Comparison of ENCODE assay signal across 11 cellular contexts in genomic region chr7:108294595-108294994, GRCh38.
DNase-seq lines count a peak whose midpoint lies in the region; ATAC-seq and TF ChIP-seq lines count a peak whose summit lies in the region.
"Had no signal": no experiment of that assay in that cellular context is flagged by ENCODE, and none has a peak within 500 bp of the region (broad histone marks: within the 10 kb centered on the region; RNA-seq: fewer than 3 reads in every experiment).

No MANE protein-coding gene starts in this region.

- H3K4me3 Mint-ChIP-seq in activated B cell treated with CpG ODN at 0.5 μM for 24 hours (peak overlapping the region; percentile 50), H9 (no peak overlapping the region), mesothelial cell of epicardium (no peak overlapping the region)
- H3K4me3 Mint-ChIP-seq in activated T-helper 2 cell treated with anti-CD3 and anti-CD28 coated beads, Interferon-gamma antibody, Interleukin-2, Interleukin-4, amounts not matched to agents 10 μg/mL and 5 μg/mL and 100 μg/mL, durations not matched to agents 14 hours and 24 hours and 36 hours (ENCODE audit: low read depth), result no peak overlapping the region
- H3K4me3 Mint-ChIP-seq: nephron had no signal

- H3K79me1 ChIP-seq in H9 (ENCODE audit: insufficient read depth, low read depth, low read length, poor library complexity, severe bottlenecking), result no peaks in the 10 kb centered on the region

- H4K5ac ChIP-seq in H9 (ENCODE audit: insufficient read length, low read depth, low read length), result no peak overlapping the region

- H3T11ph ChIP-seq in H9 (ENCODE audit: low read length), result no peak overlapping the region

- H2BK20ac ChIP-seq in H9 (ENCODE audit: low read depth, low read length, poor library complexity, severe bottlenecking), result no peak overlapping the region

- H3K4me1 Mint-ChIP-seq in activated B cell treated with CpG ODN at 0.5 μM for 24 hours, result peaks cover 14% of the 10 kb centered on the region
- H3K4me1 Mint-ChIP-seq in H9, result peaks cover 14 to 22% of the 10 kb centered on the region in 2 experiments
- peaks cover 29% of the 10 kb centered on the region for H3K4me1 Mint-ChIP-seq in mesothelial cell of epicardium
- H3K4me1 Mint-ChIP-seq in activated T-helper 2 cell treated with anti-CD3 and anti-CD28 coated beads, Interferon-gamma antibody, Interleukin-2, Interleukin-4, amounts not matched to agents 10 μg/mL and 5 μg/mL and 100 μg/mL, durations not matched to agents 14 hours and 24 hours and 36 hours (ENCODE audit: low read depth), result no peaks in the 10 kb centered on the region

- peak overlapping the region; percentile 70 for H3K27ac Mint-ChIP-seq in activated B cell treated with CpG ODN at 0.5 μM for 24 hours
- no peak overlapping the region; a peak in 1 of 7 replicates for H3K27ac Mint-ChIP-seq in H9
- no peak overlapping the region for H3K27ac Mint-ChIP-seq in mesothelial cell of epicardium
- H3K27ac Mint-ChIP-seq in activated T-helper 2 cell treated with anti-CD3 and anti-CD28 coated beads, Interferon-gamma antibody, Interleukin-2, Interleukin-4, amounts not matched to agents 10 μg/mL and 5 μg/mL and 100 μg/mL, durations not matched to agents 14 hours and 24 hours and 36 hours, result no peak overlapping the region

- H3K18ac ChIP-seq in H9 (ENCODE audit: insufficient read length, low read depth, low read length), result no peak overlapping the region

- no peak overlapping the region for H4K8ac ChIP-seq in H9 (replicated peaks; ENCODE audit: insufficient read length, low read depth, low read length)

- H3K9me3 Mint-ChIP-seq in activated B cell treated with CpG ODN at 0.5 μM for 24 hours (no peaks in the 10 kb centered on the region), H9 (no peaks in the 10 kb centered on the region), mesothelial cell of epicardium (no peaks in the 10 kb centered on the region)
- no peaks in the 10 kb centered on the region for H3K9me3 Mint-ChIP-seq in activated T-helper 2 cell treated with anti-CD3 and anti-CD28 coated beads, Interferon-gamma antibody, Interleukin-2, Interleukin-4, amounts not matched to agents 10 μg/mL and 5 μg/mL and 100 μg/mL, durations not matched to agents 14 hours and 24 hours and 36 hours
- H3K9me3 Mint-ChIP-seq: nephron had no signal

- DNase-seq in activated B cell treated with CpG ODN at 0.5 μM for 24 hours (no peak), H9 (no peak), mesothelial cell of epicardium (ENCODE audit: low spot score in 2 of 2, unreplicated experiment in 2 of 2) (no peak), osteoblast (ENCODE audit: insufficient read length, low spot score, missing footprints) (no peak)
- DNase-seq in activated T-helper 2 cell treated with anti-CD3 and anti-CD28 coated beads, Interferon-gamma antibody, Interleukin-2, Interleukin-4, amounts not matched to agents 10 μg/mL and 5 μg/mL and 100 μg/mL, durations not matched to agents 14 hours and 24 hours and 36 hours (ENCODE audit: low spot score), result no peak

- no peak overlapping the region for H3K56ac ChIP-seq in H9 (ENCODE audit: insufficient read length, low read depth, low read length)

- H3K9me3 ChIP-seq in H9 (ENCODE audit: control insufficient read depth, low read depth, low read length), result no peaks in the 10 kb centered on the region
- H3K9me3 ChIP-seq in osteoblast (ENCODE audit: low read depth, low read length), result no peaks in the 10 kb centered on the region

- H3K4me1 ChIP-seq in H9 (ENCODE audit: insufficient read depth, low read length) (no peaks in the 10 kb centered on the region), osteoblast (ENCODE audit: insufficient read depth, low read length) (peaks cover 8% of the 10 kb centered on the region)

- H3K36me3 ChIP-seq in osteoblast (ENCODE audit: insufficient read depth, low read length), result no peaks in the 10 kb centered on the region

- no peak overlapping the region for H3K23ac ChIP-seq in H9 (ENCODE audit: insufficient read length, low read depth, low read length)

- H4K91ac ChIP-seq in H9 (ENCODE audit: insufficient read length, low read depth, low read length), result no peak overlapping the region

- no peak overlapping the region for H2BK5ac ChIP-seq in H9 (ENCODE audit: insufficient read length, low read length)

- no peak overlapping the region for H3K9ac ChIP-seq in H9 (ENCODE audit: extremely low read depth, insufficient read length, low read length)

- H3K79me2 ChIP-seq in H9 (ENCODE audit: insufficient read depth, low read length) (no peaks in the 10 kb centered on the region), osteoblast (ENCODE audit: insufficient read depth, low read length) (no peaks in the 10 kb centered on the region)

- POLR2A ChIA-PET in activated B cell treated with CpG ODN at 0.5 μM for 24 hours (lab: Charles Lee), result interaction anchor here (1.0 kb wide), 1 partner anchor 9 kb away, joined by 3 read pairs; no protein-coding TSS in a partner anchor

- CTCF ChIA-PET in activated B cell treated with CpG ODN at 0.5 μM for 24 hours (lab: Charles Lee), result no interaction called here

- no peak overlapping the region for H3K14ac ChIP-seq in H9 (ENCODE audit: insufficient read depth, low read length)

- no peak overlapping the region for H2BK15ac ChIP-seq in H9 (ENCODE audit: low read depth, low read length)

- H2BK120ac ChIP-seq in H9 (ENCODE audit: low read depth, low read length, poor library complexity, severe bottlenecking), result no peak overlapping the region

- H3K27ac ChIP-seq in H9 (ENCODE audit: insufficient read length, low read depth, low read length) (no peak overlapping the region), osteoblast (ENCODE audit: low read depth, low read length) (no peak overlapping the region)
- H3K27ac ChIP-seq: VCaP had no signal

- ATAC-seq in GM18502 (IDR thresholded peaks at IDR 0.05; ENCODE audit: poor library complexity, unreplicated experiment) (peak; percentile 98), GM21515 (IDR thresholded peaks at IDR 0.05; ENCODE audit: unreplicated experiment) (peak; percentile 98), HG03460 (IDR thresholded peaks at IDR 0.05; ENCODE audit: unreplicated experiment) (peak; percentile 97), activated B cell treated with CpG ODN at 0.5 μM for 24 hours (ENCODE audit: low read depth) (peak; percentile 99)
- ATAC-seq: HCT116 had no signal

- WGBS in H9 (ENCODE audit: extremely low coverage, insufficient read length, low lambda C conversion rate), result no CpG with 5 or more reads among the region's 4 CpGs

- H3K27me3 ChIP-seq in H9 (ENCODE audit: insufficient read depth, low read length) (no peaks in the 10 kb centered on the region), osteoblast (ENCODE audit: insufficient read depth, low read length) (peaks cover 3% of the 10 kb centered on the region)

- H4K20me1 ChIP-seq in H9 (ENCODE audit: control insufficient read depth, insufficient read depth, insufficient read length) (no peaks in the 10 kb centered on the region), osteoblast (ENCODE audit: insufficient read depth, low read length) (no peaks in the 10 kb centered on the region)

- H2BK12ac ChIP-seq in H9 (ENCODE audit: insufficient read length, low read depth, low read length), result no peak overlapping the region

- intact Hi-C loops in activated B cell treated with CpG ODN at 0.5 μM for 24 hours (cut with micrococcal nuclease), result loop anchor here (1.0 to 5.0 kb wide), 4 partner anchors 10 to 112 kb away; no protein-coding TSS in a partner anchor
- intact Hi-C loops in activated T-helper 2 cell treated with anti-CD3 and anti-CD28 coated beads, Interferon-gamma antibody, Interleukin-2, Interleukin-4, amounts not matched to agents 10 μg/mL and 5 μg/mL and 100 μg/mL, durations not matched to agents 14 hours and 24 hours and 36 hours (cut with micrococcal nuclease), result no loop called here

- no peak overlapping the region for H3K4ac ChIP-seq in H9 (ENCODE audit: low read depth, low read length)

- no peaks in the 10 kb centered on the region for H3K23me2 ChIP-seq in H9 (ENCODE audit: insufficient read length, low read depth, low read length, poor library complexity, severe bottlenecking)

- H2AFZ ChIP-seq in H9 (ENCODE audit: low read length) (no peak overlapping the region), osteoblast (ENCODE audit: low read length) (no peak overlapping the region)

- H3K4me2 ChIP-seq in H9 (ENCODE audit: insufficient read depth, insufficient read length, low read length), result no peak overlapping the region
- no peak overlapping the region for H3K4me2 ChIP-seq in osteoblast (ENCODE audit: insufficient read depth, low read length)

- H3K36me3 Mint-ChIP-seq in activated B cell treated with CpG ODN at 0.5 μM for 24 hours (ENCODE audit: low read depth) (no peaks in the 10 kb centered on the region), H9 (ENCODE audit: insufficient read depth in 1 of 3, low read depth in 3 of 3) (no peaks in the 10 kb centered on the region), mesothelial cell of epicardium (no peaks in the 10 kb centered on the region)
- no peaks in the 10 kb centered on the region for H3K36me3 Mint-ChIP-seq in activated T-helper 2 cell treated with anti-CD3 and anti-CD28 coated beads, Interferon-gamma antibody, Interleukin-2, Interleukin-4, amounts not matched to agents 10 μg/mL and 5 μg/mL and 100 μg/mL, durations not matched to agents 14 hours and 24 hours and 36 hours (ENCODE audit: low read depth)

- TF ChIP-seq CTCF in activated B cell treated with CpG ODN at 0.5 μM for 24 hours (IDR thresholded peaks at IDR 0.05) (no peak), H9 (conservative IDR thresholded peaks at IDR 0.05) (no peak), mesothelial cell of epicardium (IDR thresholded peaks at IDR 0.05; ENCODE audit: unreplicated experiment) (no peak), osteoblast (IDR thresholded peaks at IDR 0.05; ENCODE audit: extremely low read depth, low read depth, low read length) (no peak)

- no peak overlapping the region for H2AK5ac ChIP-seq in H9 (ENCODE audit: insufficient read length, low read length)

- H3K4me3 ChIP-seq in osteoblast (ENCODE audit: insufficient read depth, low read length), result no peak overlapping the region

- H3K27me3 Mint-ChIP-seq in activated B cell treated with CpG ODN at 0.5 μM for 24 hours (no peaks in the 10 kb centered on the region), H9 (ENCODE audit: low read depth) (no peaks in the 10 kb centered on the region), mesothelial cell of epicardium (ENCODE audit: low read depth) (no peaks in the 10 kb centered on the region)
- peaks cover 8% of the 10 kb centered on the region for H3K27me3 Mint-ChIP-seq in activated T-helper 2 cell treated with anti-CD3 and anti-CD28 coated beads, Interferon-gamma antibody, Interleukin-2, Interleukin-4, amounts not matched to agents 10 μg/mL and 5 μg/mL and 100 μg/mL, durations not matched to agents 14 hours and 24 hours and 36 hours (ENCODE audit: low read depth)
